ENCODE assay signal across 22 cellular contexts in genomic region chr9:27474350-27474749, GRCh38. TPM values are rescaled to one million over a fixed set of nuclear protein-coding genes. Genes with fewer than 3 reads are reported as not detected.
DNase-seq lines count a peak whose midpoint lies in the region; TF ChIP-seq lines count a peak whose summit lies in the region.
"Had no signal": no experiment of that assay in that cellular context is flagged by ENCODE, and none has a peak within 500 bp of the region (broad histone marks: within the 10 kb centered on the region; RNA-seq: fewer than 3 reads in every experiment).

No MANE protein-coding gene starts in this region.

- POLR2A ChIA-PET in MCF 10A (lab: Yijun Ruan, JAX): interaction anchor here (1.2 kb wide), 1 partner anchor 142 kb away, joined by 4 read pairs; no protein-coding TSS in a partner anchor

- H3K27me3 ChIP-seq in breast epithelium: no peaks in the 10 kb centered on the region
- no peaks in the 10 kb centered on the region for H3K27me3 ChIP-seq in sigmoid colon
- no peaks in the 10 kb centered on the region for H3K27me3 ChIP-seq in transverse colon
- H3K27me3 ChIP-seq in vagina: no peaks in the 10 kb centered on the region

- no peak for DNase-seq in breast epithelium (ENCODE audit: low spot score in 2 of 2)
- no peak for DNase-seq in MCF 10A (ENCODE audit: unreplicated experiment)
- DNase-seq in sigmoid colon: no peak
- DNase-seq in transverse colon: no peak
- no peak for DNase-seq in DMS153 (lab: John Stamatoyannopoulos, UW)
- no peak for DNase-seq in foreskin fibroblast
- no peak for DNase-seq in vagina (ENCODE audit: extremely low spot score in 2 of 2)
- DNase-seq: EL, GF-D8, MM.1S, NCI-H1048, NCI-H1417 treated with DMSO at 0.1 percent for 48 hours, NCI-H187, NCI-H2107, NCI-H446 treated with DMSO at 0.1 percent for 48 hours, NCI-H526 treated with DMSO at 0.1 percent for 48 hours, SHP77 treated with DMSO at 0.1 percent for 48 hours had no signal

- no peaks in the 10 kb centered on the region for H3K4me1 Mint-ChIP-seq in MCF 10A (ENCODE audit: insufficient read depth, unreplicated experiment)
- peaks cover 94% of the 10 kb centered on the region for H3K4me1 Mint-ChIP-seq in dendritic cell treated with granulocyte-macrophage colony-stimulating factor and Interleukin-4, amounts not matched to agents 40 ng/mL and 50 ng/mL, for 4 days (ENCODE audit: low read depth)

- no peak overlapping the region for H3K4me3 ChIP-seq in breast epithelium
- no peak overlapping the region for H3K4me3 ChIP-seq in sigmoid colon
- no peak overlapping the region for H3K4me3 ChIP-seq in transverse colon
- no peak overlapping the region for H3K4me3 ChIP-seq in foreskin fibroblast (ENCODE audit: low read depth in 1 of 2, low read length in 2 of 2)
- H3K4me3 ChIP-seq in vagina: no peak overlapping the region

- no TSS peak for BruUV-seq in MCF 10A (replicated peaks; lab: Mats Ljungman, UMichigan)

- no peak overlapping the region for H3K4me3 Mint-ChIP-seq in MCF 10A (ENCODE audit: unreplicated experiment)
- no peak overlapping the region for H3K4me3 Mint-ChIP-seq in dendritic cell treated with granulocyte-macrophage colony-stimulating factor and Interleukin-4, amounts not matched to agents 40 ng/mL and 50 ng/mL, for 4 days
- H3K4me3 Mint-ChIP-seq: CD14-positive monocyte had no signal

- in situ Hi-C loops in transverse colon (cut with MboI; ENCODE audit: low pct_ligation_motif_present in 1 of 4, low pct_unique_long_range_greater_than_20kb in 1 of 4, low sequenced_read_pairs in 3 of 4): no loop called here

- TF ChIP-seq EP300 in sigmoid colon (IDR thresholded peaks at IDR 0.05): no peak
- no peak for TF ChIP-seq EP300 in transverse colon (IDR thresholded peaks at IDR 0.05; ENCODE audit: low read depth)

- H3K36me3 ChIP-seq in breast epithelium: no peaks in the 10 kb centered on the region
- no peaks in the 10 kb centered on the region for H3K36me3 ChIP-seq in sigmoid colon
- H3K36me3 ChIP-seq in transverse colon: no peaks in the 10 kb centered on the region
- no peaks in the 10 kb centered on the region for H3K36me3 ChIP-seq in vagina

- TF ChIP-seq POLR2A in breast epithelium (IDR thresholded peaks at IDR 0.05) (no peak), sigmoid colon (IDR thresholded peaks at IDR 0.05) (no peak), transverse colon (IDR thresholded peaks at IDR 0.05) (no peak), vagina (IDR thresholded peaks at IDR 0.05) (no peak)

- H3K27ac Mint-ChIP-seq in MCF 10A (ENCODE audit: low read depth, unreplicated experiment): no peak overlapping the region
- H3K27ac Mint-ChIP-seq in dendritic cell treated with granulocyte-macrophage colony-stimulating factor and Interleukin-4, amounts not matched to agents 40 ng/mL and 50 ng/mL, for 4 days: peak overlapping the region; percentile 1
- H3K27ac Mint-ChIP-seq: CD14-positive monocyte had no signal

- H3K27me3 Mint-ChIP-seq in MCF 10A (ENCODE audit: insufficient read depth, unreplicated experiment): no peaks in the 10 kb centered on the region
- no peaks in the 10 kb centered on the region for H3K27me3 Mint-ChIP-seq in dendritic cell treated with granulocyte-macrophage colony-stimulating factor and Interleukin-4, amounts not matched to agents 40 ng/mL and 50 ng/mL, for 4 days

- intact Hi-C loops in breast epithelium (cut with DNase I; ENCODE audit: low total_unique reads): no loop called here
- intact Hi-C loops in MCF 10A (cut with micrococcal nuclease): no loop called here
- intact Hi-C loops in dendritic cell treated with granulocyte-macrophage colony-stimulating factor and Interleukin-4, amounts not matched to agents 40 ng/mL and 50 ng/mL, for 4 days (cut with micrococcal nuclease): no loop called here
- intact Hi-C loops in sigmoid colon (cut with DNase I): no loop called here
- intact Hi-C loops in transverse colon (cut with DNase I; ENCODE audit: low total_unique reads): no loop called here
- intact Hi-C loops in vagina (cut with DNase I): no loop called here

- 85 to 86% methylated on average over 1 of the region's 1 CpG for WGBS in sigmoid colon, 2 donors
- WGBS in transverse colon (ENCODE audit: low coverage in 1 of 2), 2 donors: 81 to 100% methylated on average over 1 of the region's 1 CpG

- peaks cover 7% of the 10 kb centered on the region for H3K36me3 Mint-ChIP-seq in MCF 10A (ENCODE audit: insufficient read depth, unreplicated experiment)
- H3K36me3 Mint-ChIP-seq in dendritic cell treated with granulocyte-macrophage colony-stimulating factor and Interleukin-4, amounts not matched to agents 40 ng/mL and 50 ng/mL, for 4 days (ENCODE audit: low read depth): peaks cover 77% of the 10 kb centered on the region

- TF ChIP-seq CTCF in breast epithelium (IDR thresholded peaks at IDR 0.05): no peak
- TF ChIP-seq CTCF in MCF 10A (IDR thresholded peaks at IDR 0.05; ENCODE audit: unreplicated experiment): no peak
- no peak for TF ChIP-seq CTCF in sigmoid colon (IDR thresholded peaks at IDR 0.05)
- no peak for TF ChIP-seq CTCF in transverse colon (IDR thresholded peaks at IDR 0.05)
- TF ChIP-seq CTCF in foreskin fibroblast (IDR thresholded peaks at IDR 0.05; ENCODE audit: low read depth, low read length): no peak
- no peak for TF ChIP-seq CTCF in vagina (IDR thresholded peaks at IDR 0.05)

- H3K9me3 ChIP-seq in breast epithelium (peaks cover 0 to 6% of the 10 kb centered on the region in 2 donors), sigmoid colon (no peaks in the 10 kb centered on the region), transverse colon (no peaks in the 10 kb centered on the region), vagina (no peaks in the 10 kb centered on the region)

- CTCF ChIA-PET in MCF 10A (lab: Yijun Ruan, JAX): interaction anchor here (0.7 to 1.3 kb wide), 2 partner anchors 15 to 141 kb away, joined by 3 read pairs; no protein-coding TSS in a partner anchor

- H3K4me1 ChIP-seq in breast epithelium (peaks cover 4 to 10% of the 10 kb centered on the region in 2 donors), sigmoid colon (peaks cover 0 to 47% (median 42%) of the 10 kb centered on the region in 4 donors), transverse colon (peaks cover 0 to 35% (median 16%) of the 10 kb centered on the region in 4 donors), vagina (peaks cover 52% of the 10 kb centered on the region)

- H3K27ac ChIP-seq in breast epithelium (peak overlapping the region; percentile 5 to 12), sigmoid colon (peak overlapping the region in 3 of 4 donors; percentile 72 to 76 (median 75)), transverse colon (peak overlapping the region in 3 of 4 donors; percentile 2 to 41 (median 7)), vagina (no peak overlapping the region)
- H3K27ac ChIP-seq: 22Rv1 had no signal

- peaks cover 10% of the 10 kb centered on the region for H3K9me3 Mint-ChIP-seq in MCF 10A (ENCODE audit: unreplicated experiment)
- peaks cover 14% of the 10 kb centered on the region for H3K9me3 Mint-ChIP-seq in dendritic cell treated with granulocyte-macrophage colony-stimulating factor and Interleukin-4, amounts not matched to agents 40 ng/mL and 50 ng/mL, for 4 days

RNA-seq across cellular contexts. Expression of gene IFNK, which starts 49.7 kb away (rescaled TPM):
- not detected for total RNA-seq in breast epithelium
- total RNA-seq in MCF 10A (2022): not detected in 2 replicates
- not detected for total RNA-seq in sigmoid colon
- not detected for polyA plus RNA-seq in sigmoid colon
- not detected for total RNA-seq in transverse colon
- not detected for total RNA-seq in vagina
- total RNA-seq: H4, LHCN-M2 had no signal
- polyA plus RNA-seq: CD14-positive monocyte had no signal

RNA-seq across cellular contexts. Expression of gene MOB3B, which starts 55.3 kb away (rescaled TPM):
- total RNA-seq in breast epithelium: 10 to 100 TPM; 12.8 to 19.3 (median 13.1) TPM
- 2.2 and 3.7 TPM in 2 replicates for total RNA-seq in MCF 10A (2022)
- 10 to 100 TPM in 2 of 4 donors, 1 to 10 TPM in 2; 6.9 to 19.7 (median 10.4) TPM for total RNA-seq in sigmoid colon
- 10 to 100 TPM; 16.1 to 23.4 (median 18.6) TPM for polyA plus RNA-seq in sigmoid colon
- total RNA-seq in transverse colon: 10 to 100 TPM; 18.3 to 39.7 (median 29.1) TPM
- total RNA-seq in vagina: 11.0 TPM
